Comparison of ENCODE assay signal across 8 cellular contexts in genomic region chr7:20786779-20787651, GRCh38. TPM values are rescaled to one million over a fixed set of nuclear protein-coding genes. Genes with fewer than 3 reads are reported as not detected.
A peak's percentile ranks its signal among the peaks of the same experiment; 100 is the strongest.
DNase-seq lines count a peak whose midpoint lies in the region; ATAC-seq and TF ChIP-seq lines count a peak whose summit lies in the region.

TSS of gene SP8 (minus strand) at chr7:20786886. CDS start at chr7:20786798, 88 bp downstream.

- H3K36me3 Mint-ChIP-seq in activated CD4-positive, alpha-beta memory T cell treated with anti-CD3 and anti-CD28 coated beads, Interleukin-2, amount 10 ng/mL, durations not matched to agents 7 days and 5 days (ENCODE audit: low read depth) = peaks cover 17% of the 10 kb centered on the region

- DNase-seq in NCI-H2029 (lab: John Stamatoyannopoulos, UW) (peak; percentile 30), NCI-H2029 treated with DMSO at 0.1 percent for 48 hours (lab: John Stamatoyannopoulos, UW) (no peak), NCI-H1436 treated with DMSO at 0.1 percent for 48 hours (lab: John Stamatoyannopoulos, UW) (peak; percentile 56), left cardiac atrium (peak; percentile 30), smooth muscle cell (lab: John Stamatoyannopoulos, UW; ENCODE audit: unreplicated experiment) (no peak)
- DNase-seq in activated CD4-positive, alpha-beta memory T cell treated with anti-CD3 and anti-CD28 coated beads, Interleukin-2, amount 10 ng/mL, durations not matched to agents 7 days and 5 days = no peak

- peak within 1 kb of the TSS; percentile 50 for H3K4me3 ChIP-seq in smooth muscle cell

- H3K9me3 ChIP-seq in smooth muscle cell (replicated peaks; ENCODE audit: low read depth) = no peaks in the 10 kb centered on the region

- no peak within 1 kb of the TSS for H3K9ac ChIP-seq in smooth muscle cell (ENCODE audit: low read depth)

- H3K36me3 ChIP-seq in smooth muscle cell (ENCODE audit: low read depth) = no peaks in the 10 kb centered on the region

- H3K27ac ChIP-seq in smooth muscle cell (ENCODE audit: low read depth) = no peak within 1 kb of the TSS

- H4K20me1 ChIP-seq in smooth muscle cell (ENCODE audit: low read depth) = no peaks in the 10 kb centered on the region

- H3K27me3 Mint-ChIP-seq in activated CD4-positive, alpha-beta memory T cell treated with anti-CD3 and anti-CD28 coated beads, Interleukin-2, amount 10 ng/mL, durations not matched to agents 7 days and 5 days = peaks cover 78% of the 10 kb centered on the region

- H2AFZ ChIP-seq in smooth muscle cell (ENCODE audit: low read depth) = peak within 1 kb of the TSS; percentile 36

- ATAC-seq in left cardiac atrium (peak in 1 of 2 donors; percentile 30), HG03432 (IDR thresholded peaks at IDR 0.05; ENCODE audit: unreplicated experiment) (no peak), HG03108 (IDR thresholded peaks at IDR 0.05; ENCODE audit: unreplicated experiment) (no peak)

- H3K4me1 Mint-ChIP-seq in activated CD4-positive, alpha-beta memory T cell treated with anti-CD3 and anti-CD28 coated beads, Interleukin-2, amount 10 ng/mL, durations not matched to agents 7 days and 5 days = peaks cover 18% of the 10 kb centered on the region

- peak within 1 kb of the TSS; percentile 48 for H3K27ac Mint-ChIP-seq in activated CD4-positive, alpha-beta memory T cell treated with anti-CD3 and anti-CD28 coated beads, Interleukin-2, amount 10 ng/mL, durations not matched to agents 7 days and 5 days

- H3K4me3 Mint-ChIP-seq in activated CD4-positive, alpha-beta memory T cell treated with anti-CD3 and anti-CD28 coated beads, Interleukin-2, amount 10 ng/mL, durations not matched to agents 7 days and 5 days = peak within 1 kb of the TSS; percentile 57

- peaks cover 5% of the 10 kb centered on the region for H3K9me3 Mint-ChIP-seq in activated CD4-positive, alpha-beta memory T cell treated with anti-CD3 and anti-CD28 coated beads, Interleukin-2, amount 10 ng/mL, durations not matched to agents 7 days and 5 days

- under 1% methylated on average over 39 of the region's 50 CpGs for WGBS in smooth muscle cell (ENCODE audit: low lambda C conversion rate)

- TF ChIP-seq CTCF in smooth muscle cell (IDR thresholded peaks at IDR 0.05; ENCODE audit: borderline replicate concordance, insufficient read depth, poor library complexity, severe bottlenecking) = no peak

- peaks cover 35% of the 10 kb centered on the region for H3K4me1 ChIP-seq in smooth muscle cell (ENCODE audit: low read depth)

- no peaks in the 10 kb centered on the region for H3F3A ChIP-seq in smooth muscle cell (ENCODE audit: low read depth)

- no peaks in the 10 kb centered on the region for H3K79me2 ChIP-seq in smooth muscle cell (ENCODE audit: low read depth)

- peak within 1 kb of the TSS; percentile 89 for H3K4me2 ChIP-seq in smooth muscle cell

- CTCF ChIA-PET in activated CD4-positive, alpha-beta memory T cell treated with anti-CD3 and anti-CD28 coated beads, Interleukin-2, amount 10 ng/mL, durations not matched to agents 7 days and 5 days (lab: Charles Lee) = interaction anchor here (1.2 kb wide), 1 partner anchor 10 kb away, joined by 4 read pairs; no protein-coding TSS in a partner anchor

- POLR2A ChIA-PET in activated CD4-positive, alpha-beta memory T cell treated with anti-CD3 and anti-CD28 coated beads, Interleukin-2, amount 10 ng/mL, durations not matched to agents 7 days and 5 days (lab: Charles Lee) = interaction anchor here (2.1 kb wide), 1 partner anchor 10 kb away, joined by 4 read pairs; no protein-coding TSS in a partner anchor

- H3K27me3 ChIP-seq in smooth muscle cell (ENCODE audit: low read depth) = peaks cover 100% of the 10 kb centered on the region

- intact Hi-C loops in left cardiac atrium (cut with DNase I) = no loop called here

RNA-seq across cellular contexts. Expression of gene SP8, which starts in this region (rescaled TPM):
- not detected for total RNA-seq in activated CD4-positive, alpha-beta memory T cell treated with anti-CD3 and anti-CD28 coated beads, Interleukin-2, amount 10 ng/mL, durations not matched to agents 7 days and 5 days
- total RNA-seq in left cardiac atrium (not detected), smooth muscle cell (not detected in 2 replicates)
- not detected in 2 replicates for polyA plus RNA-seq in smooth muscle cell

Comparison
In these comparisons a context has a peak if more than half of its experiments do, and no peak if none do; other contexts are left out.
1. DNase-seq: peak in NCI-H2029 (single experiment) and NCI-H1436 treated with DMSO at 0.1 percent for 48 hours (single experiment); none in NCI-H2029 treated with DMSO at 0.1 percent for 48 hours (single experiment), activated CD4-positive, alpha-beta memory T cell treated with anti-CD3 and anti-CD28 coated beads, Interleukin-2, amount 10 ng/mL, durations not matched to agents 7 days and 5 days (single experiment) and smooth muscle cell (single experiment).
2. Peak in DNase-seq in left cardiac atrium; RNA of the gene not detected or under 1 TPM.